ENCODE assay signal across 1 cellular context in the genomic region with DNA sequence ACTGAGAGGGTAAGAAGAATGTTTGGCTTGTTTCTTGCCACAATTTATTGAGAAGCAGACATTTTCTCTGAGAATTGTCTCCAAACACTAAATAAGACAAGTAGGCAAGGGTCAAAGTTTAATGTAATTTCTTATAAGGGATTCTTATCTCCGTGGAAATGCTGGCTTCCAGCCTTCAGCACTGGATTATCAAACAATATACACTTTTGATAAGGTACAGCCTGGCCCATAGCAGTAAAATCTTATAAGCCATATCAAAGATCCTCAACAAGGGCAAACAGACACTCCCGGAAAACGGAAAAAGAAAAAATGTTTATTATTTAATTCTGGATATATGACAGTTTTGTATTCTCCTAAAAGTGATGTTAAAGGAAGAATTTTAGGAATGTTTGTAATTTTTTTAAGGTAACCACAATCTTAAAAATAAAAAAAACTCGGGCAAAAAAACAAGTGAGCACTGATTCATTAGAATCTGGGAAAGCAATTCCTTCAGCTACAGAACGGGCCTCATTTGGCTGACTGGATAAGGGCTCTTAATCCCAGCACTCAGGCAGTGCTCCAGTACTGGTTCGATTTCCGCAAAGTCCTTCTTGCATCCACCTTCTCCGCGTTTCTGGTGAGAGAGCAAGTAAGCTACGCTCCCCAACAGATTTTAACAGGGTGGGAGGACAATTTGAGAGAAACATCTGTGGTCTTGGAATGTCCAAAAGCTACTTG.
TF ChIP-seq lines count a peak whose summit lies in the region.

No MANE protein-coding gene starts in this region.

TF ChIP-seq in GM23338, 12 proteins besides CTCF, POLR2A, EP300 and RAD21 (continued from another document):
- TF ChIP-seq, protein P1, sequence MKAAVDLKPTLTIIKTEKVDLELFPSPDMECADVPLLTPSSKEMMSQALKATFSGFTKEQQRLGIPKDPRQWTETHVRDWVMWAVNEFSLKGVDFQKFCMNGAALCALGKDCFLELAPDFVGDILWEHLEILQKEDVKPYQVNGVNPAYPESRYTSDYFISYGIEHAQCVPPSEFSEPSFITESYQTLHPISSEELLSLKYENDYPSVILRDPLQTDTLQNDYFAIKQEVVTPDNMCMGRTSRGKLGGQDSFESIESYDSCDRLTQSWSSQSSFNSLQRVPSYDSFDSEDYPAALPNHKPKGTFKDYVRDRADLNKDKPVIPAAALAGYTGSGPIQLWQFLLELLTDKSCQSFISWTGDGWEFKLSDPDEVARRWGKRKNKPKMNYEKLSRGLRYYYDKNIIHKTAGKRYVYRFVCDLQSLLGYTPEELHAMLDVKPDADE (IDR thresholded peaks at IDR 0.05), result no peak
- TF ChIP-seq STAT1 (IDR thresholded peaks at IDR 0.05; ENCODE audit: unreplicated experiment) (no peak), CREB1 (CRISPR knock-in tag; IDR thresholded peaks at IDR 0.05; ENCODE audit: low read depth) (no peak)
TF ChIP-seq in GM23338: peak in this region for 0.
